In genomic region chr6:35911871-35912653, GRCh38 we compare ENCODE assay signal across 23 cellular contexts. TPM values are rescaled to one million over a fixed set of nuclear protein-coding genes. Genes with fewer than 3 reads are reported as not detected.
DNase-seq lines count a peak whose midpoint lies in the region; ATAC-seq, FAIRE-seq and TF ChIP-seq lines count a peak whose summit lies in the region.
"Had no signal": no experiment of that assay in that cellular context is flagged by ENCODE, and none has a peak within 500 bp of the region (broad histone marks: within the 10 kb centered on the region; RNA-seq: fewer than 3 reads in every experiment).

No MANE protein-coding gene starts in this region.

- no peak overlapping the region for H3K4me3 Mint-ChIP-seq in osteocyte (ENCODE audit: unreplicated experiment)
- H3K4me3 Mint-ChIP-seq: dendritic cell treated with granulocyte-macrophage colony-stimulating factor and Interleukin-4, amounts not matched to agents 40 ng/mL and 50 ng/mL, for 4 days; natural killer cell treated with Interleukin-12 subunit alpha and Interleukin-12 subunit beta and Interleukin-15 and Interleukin-18, amount 100 ng/mL, for 72 hours; stimulated activated naive CD8-positive, alpha-beta T cell treated with anti-CD3 and anti-CD28 coated beads, Interleukin-15, amount 100 ng/mL, for 72 hours had no signal

- H3K9ac ChIP-seq in PC-3 (ENCODE audit: low read length) (no peak overlapping the region), endothelial cell of umbilical vein (replicated peaks; ENCODE audit: extremely low read depth, insufficient read depth, low read length) (no peak overlapping the region)

- peaks cover 66% of the 10 kb centered on the region for H3K36me3 ChIP-seq in PC-3 (ENCODE audit: low read depth, low read length)
- peaks cover 0 to 5% of the 10 kb centered on the region in 2 experiments for H3K36me3 ChIP-seq in endothelial cell of umbilical vein (ENCODE audit: control insufficient read depth in 2 of 2, extremely low read depth in 1 of 2, insufficient read depth in 2 of 2, low read length in 2 of 2)

- H3K4me2 ChIP-seq in PC-3 (ENCODE audit: low read length): peak overlapping the region; percentile 44
- no peak overlapping the region for H3K4me2 ChIP-seq in endothelial cell of umbilical vein (ENCODE audit: insufficient read depth, low read length)
- H3K4me2 ChIP-seq: smooth muscle cell had no signal

- FAIRE-seq in endothelial cell of umbilical vein (lab: Jason Lieb, UNC) (peak; percentile 21), GM19239 (lab: Jason Lieb, UNC) (no peak)

- ATAC-seq in PC-3 (peak; percentile 91), HG02884 (IDR thresholded peaks at IDR 0.05; ENCODE audit: unreplicated experiment) (no peak)
- no peak for ATAC-seq in stimulated activated naive CD8-positive, alpha-beta T cell treated with anti-CD3 and anti-CD28 coated beads, Interleukin-15, Interleukin-2, amounts not matched to agents 100 U/mL and 50 U/mL, for 24 hours
- ATAC-seq: activated naive CD4-positive, alpha-beta T cell treated with anti-CD3 and anti-CD28 coated beads, Interleukin-2, amount 50 U/mL, for 72 hours; body of pancreas; left colon; natural killer cell treated with Interleukin-12 subunit alpha and Interleukin-12 subunit beta and Interleukin-15 and Interleukin-18, amount 100 ng/mL, for 72 hours; stimulated activated naive CD8-positive, alpha-beta T cell treated with anti-CD3 and anti-CD28 coated beads, Interleukin-15, amount 100 ng/mL, for 72 hours had no signal

- H3K4me3 ChIP-seq in PC-3 (ENCODE audit: low read length) (no peak overlapping the region), endothelial cell of umbilical vein (replicated peaks in 1 of 3; ENCODE audit: insufficient read depth in 1 of 3, low read depth in 1 of 3, low read length in 3 of 3) (no peak overlapping the region)
- H3K4me3 ChIP-seq: body of pancreas, smooth muscle cell, tibial nerve had no signal

- H3K27ac Mint-ChIP-seq in osteocyte (ENCODE audit: unreplicated experiment): peak overlapping the region; percentile 70
- H3K27ac Mint-ChIP-seq: activated naive CD4-positive, alpha-beta T cell treated with anti-CD3 and anti-CD28 coated beads, Interleukin-2, amount 50 U/mL, for 72 hours; CD8-positive, alpha-beta memory T cell; dendritic cell treated with granulocyte-macrophage colony-stimulating factor and Interleukin-4, amounts not matched to agents 40 ng/mL and 50 ng/mL, for 4 days; natural killer cell treated with Interleukin-12 subunit alpha and Interleukin-12 subunit beta and Interleukin-15 and Interleukin-18, amount 100 ng/mL, for 72 hours; stimulated activated naive CD8-positive, alpha-beta T cell treated with anti-CD3 and anti-CD28 coated beads, Interleukin-15, amount 100 ng/mL, for 72 hours had no signal

- H3K27me3 Mint-ChIP-seq in osteocyte (ENCODE audit: unreplicated experiment): no peaks in the 10 kb centered on the region
- H3K27me3 Mint-ChIP-seq: CD8-positive, alpha-beta memory T cell; dendritic cell treated with granulocyte-macrophage colony-stimulating factor and Interleukin-4, amounts not matched to agents 40 ng/mL and 50 ng/mL, for 4 days; natural killer cell treated with Interleukin-12 subunit alpha and Interleukin-12 subunit beta and Interleukin-15 and Interleukin-18, amount 100 ng/mL, for 72 hours; stimulated activated naive CD8-positive, alpha-beta T cell treated with anti-CD3 and anti-CD28 coated beads, Interleukin-15, amount 100 ng/mL, for 72 hours had no signal

- H3K79me2 ChIP-seq in PC-3 (ENCODE audit: low read length) (peaks cover 95% of the 10 kb centered on the region), endothelial cell of umbilical vein (ENCODE audit: control insufficient read depth, insufficient read depth, low read length) (peaks cover 67% of the 10 kb centered on the region)

- TF ChIP-seq CTCF in PC-3 (conservative IDR thresholded peaks at IDR 0.05; ENCODE audit: low read depth, low read length) (no peak), endothelial cell of umbilical vein (IDR thresholded peaks at IDR 0.05; ENCODE audit: extremely low read depth in 1 of 2, insufficient read depth in 1 of 2, low read depth in 1 of 2, low read length in 2 of 2) (no peak), osteocyte (IDR thresholded peaks at IDR 0.05) (no peak)

- H2AFZ ChIP-seq in PC-3 (ENCODE audit: low read length) (no peak overlapping the region), endothelial cell of umbilical vein (ENCODE audit: low read depth, low read length) (no peak overlapping the region)

- BruUV-seq in PC-3 (replicated peaks; lab: Mats Ljungman, UMichigan) (no TSS peak), endothelial cell of umbilical vein (replicated peaks; lab: Mats Ljungman, UMichigan) (no TSS peak)

- no peak for TF ChIP-seq POLR2A in endothelial cell of umbilical vein (IDR thresholded peaks at IDR 0.05; ENCODE audit: low read depth, low read length)

- intact Hi-C loops in PC-3 (cut with micrococcal nuclease): no loop called here
- intact Hi-C loops in endothelial cell of umbilical vein (cut with micrococcal nuclease): no loop called here

- peaks cover 25% of the 10 kb centered on the region for H3K4me1 Mint-ChIP-seq in osteocyte (ENCODE audit: unreplicated experiment)

- H3K4me1 ChIP-seq in PC-3 (ENCODE audit: insufficient read depth, low read length) (peaks cover 20% of the 10 kb centered on the region), endothelial cell of umbilical vein (ENCODE audit: control insufficient read depth, extremely low read depth, insufficient read depth, low read length) (peaks cover 5% of the 10 kb centered on the region)
- H3K4me1 ChIP-seq: tibial nerve had no signal

- H3K27ac ChIP-seq in PC-3 (ENCODE audit: low read length) (peak overlapping the region; percentile 75), endothelial cell of umbilical vein (ENCODE audit: insufficient read depth, low read depth, low read length) (no peak overlapping the region)
- H3K27ac ChIP-seq: body of pancreas, epithelial cell of prostate, tibial nerve had no signal

- no peaks in the 10 kb centered on the region for H3K9me2 ChIP-seq in PC-3 (replicated peaks; ENCODE audit: low read length)

- H3K9me3 Mint-ChIP-seq in osteocyte (ENCODE audit: unreplicated experiment): peaks cover 10% of the 10 kb centered on the region
- H3K9me3 Mint-ChIP-seq: natural killer cell treated with Interleukin-12 subunit alpha and Interleukin-12 subunit beta and Interleukin-15 and Interleukin-18, amount 100 ng/mL, for 72 hours had no signal

- H3K9me3 ChIP-seq in PC-3 (ENCODE audit: low read length) (no peaks in the 10 kb centered on the region), endothelial cell of umbilical vein (replicated peaks; ENCODE audit: control insufficient read depth, insufficient read depth, low read length) (peaks cover 4% of the 10 kb centered on the region)

- POLR2A ChIA-PET in PC-3 (lab: Charles Lee; ENCODE audit: unreplicated experiment) (no interaction called here), endothelial cell of umbilical vein (lab: Charles Lee) (no interaction called here)

- peaks cover 7% of the 10 kb centered on the region for H4K20me1 ChIP-seq in PC-3 (ENCODE audit: low read length)
- no peaks in the 10 kb centered on the region for H4K20me1 ChIP-seq in endothelial cell of umbilical vein (replicated peaks; ENCODE audit: control insufficient read depth, extremely low read depth, insufficient read depth, low read length)

- DNase-seq in HCEC 1CT (peak; percentile 70), PC-3 (peak; percentile 67), endothelial cell of umbilical vein (ENCODE audit: low read depth, low spot score) (no peak), osteocyte (ENCODE audit: extremely low spot score, unreplicated experiment) (no peak), GM19239 (ENCODE audit: insufficient read length, low spot score) (no peak)
- no peak for DNase-seq in stimulated activated naive CD8-positive, alpha-beta T cell treated with anti-CD3 and anti-CD28 coated beads, Interleukin-15, Interleukin-2, amounts not matched to agents 100 U/mL and 50 U/mL, for 24 hours
- DNase-seq: body of pancreas; CD8-positive, alpha-beta memory T cell; KG1; left colon; NCI-H1436; NCI-H2171; NCI-H69; stimulated activated CD4-positive, alpha-beta T cell treated with anti-CD3 and anti-CD28 coated beads, Interleukin-4, amount 100 ng/mL, for 1 hour; stimulated activated naive CD8-positive, alpha-beta T cell treated with anti-CD3 and anti-CD28 coated beads, Interleukin-15, amount 100 ng/mL, for 72 hours; SW 1271 had no signal

- H3F3A ChIP-seq in PC-3 (ENCODE audit: low read length, unreplicated experiment): no peaks in the 10 kb centered on the region

- dilution Hi-C loops in endothelial cell of umbilical vein (cut with MboI; ENCODE audit: extremely low pct_ligation_motif_present, low sequenced_read_pairs): no loop called here

- CTCF ChIA-PET in PC-3 (lab: Charles Lee): interaction anchor here (0.6 kb wide), 1 partner anchor 448 kb away, joined by 3 read pairs; no protein-coding TSS in a partner anchor
- CTCF ChIA-PET in endothelial cell of umbilical vein (lab: Charles Lee): interaction anchor here (1.2 to 1.3 kb wide), 2 partner anchors 26 to 43 kb away, joined by 3 read pairs; no protein-coding TSS in a partner anchor

- H3K36me3 Mint-ChIP-seq in osteocyte (ENCODE audit: unreplicated experiment): peaks cover 33% of the 10 kb centered on the region

- H3K27me3 ChIP-seq in PC-3 (ENCODE audit: low read length) (no peaks in the 10 kb centered on the region), endothelial cell of umbilical vein (ENCODE audit: control insufficient read depth in 2 of 2, insufficient read depth in 2 of 2, low read length in 2 of 2) (no peaks in the 10 kb centered on the region)
- H3K27me3 ChIP-seq: body of pancreas, tibial nerve had no signal

- H3K9me1 ChIP-seq in endothelial cell of umbilical vein (replicated peaks; ENCODE audit: control insufficient read depth, extremely low read depth, insufficient read depth, low read length): no peaks in the 10 kb centered on the region

TF ChIP-seq in endothelial cell of umbilical vein, 7 proteins besides CTCF, POLR2A, EP300 and RAD21:
- no peak for TF ChIP-seq MAX (IDR thresholded peaks at IDR 0.05; ENCODE audit: insufficient read depth, insufficient read length)

RNA-seq across cellular contexts. Expression of gene SRPK1, which starts 8.8 kb away (rescaled TPM):
- total RNA-seq in PC-3 (2014; rRNA removed) (95.2 and 100 TPM in 2 replicates), endothelial cell of umbilical vein (72.7 and 82.2 TPM in 2 replicates), osteocyte (36.0 and 39.1 TPM in 2 replicates)
- polyA plus RNA-seq in endothelial cell of umbilical vein: 14.0 and 18.9 TPM in 2 replicates
- 20.3 and 25.4 TPM in 2 replicates for polyA plus RNA-seq in endothelial cell of umbilical vein (2011; cell fraction: cytosol; rRNA removed)
- 48.8 and 64.2 TPM in 2 replicates for polyA plus RNA-seq in endothelial cell of umbilical vein (2011; cell fraction: nucleus; rRNA removed)
- 44.2 and 67.9 TPM in 2 replicates for polyA plus RNA-seq in endothelial cell of umbilical vein (2012)
- 53.3 and 56.8 TPM in 2 replicates for polyA minus RNA-seq in endothelial cell of umbilical vein
- 64.8 TPM for polyA minus RNA-seq in endothelial cell of umbilical vein (2011; cell fraction: cytosol; rRNA and poly(A)+ RNA removed)
- polyA minus RNA-seq in endothelial cell of umbilical vein (2011; cell fraction: nucleus; rRNA and poly(A)+ RNA removed): 65.7 and 90.6 TPM in 2 replicates

Comparison
In these comparisons a context has a peak if more than half of its experiments do, and no peak if none do; other contexts are left out.
1. DNase-seq: peak in HCEC 1CT (single experiment) and PC-3 (single experiment); none in endothelial cell of umbilical vein (single experiment), osteocyte (single experiment), stimulated activated naive CD8-positive, alpha-beta T cell treated with anti-CD3 and anti-CD28 coated beads, Interleukin-15, Interleukin-2, amounts not matched to agents 100 U/mL and 50 U/mL, for 24 hours (single experiment) and GM19239 (single experiment).